8 cellular contexts compared by ENCODE assay signal in the genomic region with DNA sequence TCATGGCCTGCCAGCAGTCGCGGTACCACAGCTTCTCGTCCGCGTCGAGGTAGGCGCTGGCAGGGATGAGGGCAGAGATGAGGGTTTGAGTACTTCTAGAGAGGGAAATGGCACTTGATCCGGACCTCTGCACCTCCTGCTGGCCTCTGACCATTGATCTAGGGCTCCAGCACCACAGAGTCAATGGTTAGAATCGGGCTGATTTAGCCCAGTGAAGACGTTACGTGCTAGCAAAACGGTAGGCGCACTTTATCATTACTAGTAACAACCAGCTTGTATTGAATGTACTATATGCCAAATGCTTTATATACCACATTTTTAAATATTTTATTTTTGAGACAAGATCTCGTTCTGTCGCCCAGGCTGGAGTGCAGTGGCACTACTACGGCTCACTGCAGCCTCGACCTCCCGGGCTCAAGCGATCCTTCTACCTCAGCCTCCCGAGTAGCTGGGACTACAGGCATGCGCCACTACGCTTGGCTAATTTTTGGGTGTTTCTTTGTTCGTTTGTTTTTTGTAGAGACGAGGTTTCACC. TPM values are rescaled to one million over a fixed set of nuclear protein-coding genes. Genes with fewer than 3 reads are reported as not detected.
DNase-seq lines count a peak whose midpoint lies in the region; ATAC-seq, FAIRE-seq and TF ChIP-seq lines count a peak whose summit lies in the region.

No MANE protein-coding gene starts in this region.

- intact Hi-C loops in heart left ventricle (cut with DNase I) (loop anchor here in 8 of 10 donors (2.0 to 10.0 kb wide), 11 partner anchors 40 to 428 kb away; a partner anchor contains a TSS), Right ventricle myocardium inferior (cut with DNase I) (loop anchor here (2.0 to 5.0 kb wide), 4 partner anchors 40 to 285 kb away; a partner anchor contains a TSS), lower leg skin (cut with DNase I; ENCODE audit: low total_unique reads) (no loop called here)

- no peak for FAIRE-seq in urothelium cell line (lab: Jason Lieb, UNC)

- H3K27me3 ChIP-seq in heart left ventricle: no peaks in the 10 kb centered on the region
- H3K27me3 ChIP-seq in adipocyte (replicated peaks; ENCODE audit: control insufficient read depth, insufficient read depth, low read length): no peaks in the 10 kb centered on the region
- no peaks in the 10 kb centered on the region for H3K27me3 ChIP-seq in upper lobe of left lung

- WGBS in heart left ventricle, 4 donors: 31 to 39% (median 33%) methylated on average over 24 of the region's 24 CpGs
- WGBS in lower leg skin, 2 donors: 28 to 31% methylated on average over 24 of the region's 24 CpGs
- WGBS in upper lobe of left lung, 2 donors: 30 to 32% methylated on average over 22 to 24 of the region's 24 CpGs

- peak overlapping the region; percentile 75 for H3K9ac ChIP-seq in adipocyte (ENCODE audit: low read length)

- TF ChIP-seq CTCF in heart left ventricle (IDR thresholded peaks at IDR 0.05): peak in 4 of 12 donors; percentile 11 to 29 (median 23)
- no peak for TF ChIP-seq CTCF in lower leg skin (IDR thresholded peaks at IDR 0.05)
- TF ChIP-seq CTCF in upper lobe of left lung (IDR thresholded peaks at IDR 0.05): peak in 1 of 6 experiments; percentile 43

- no peaks in the 10 kb centered on the region for H3K9me3 ChIP-seq in heart left ventricle
- no peaks in the 10 kb centered on the region for H3K9me3 ChIP-seq in adipocyte (ENCODE audit: control insufficient read depth, low read length)
- no peaks in the 10 kb centered on the region for H3K9me3 ChIP-seq in upper lobe of left lung

- H3K4me1 ChIP-seq in heart left ventricle: peaks cover 0 to 33% (median 17%) of the 10 kb centered on the region in 12 donors
- H3K4me1 ChIP-seq in adipocyte (ENCODE audit: control insufficient read depth, insufficient read depth, low read length): peaks cover 16% of the 10 kb centered on the region
- peaks cover 23 to 29% (median 26%) of the 10 kb centered on the region in 4 donors for H3K4me1 ChIP-seq in upper lobe of left lung

- peak overlapping the region in 11 of 12 donors; percentile 45 to 91 (median 60) for H3K27ac ChIP-seq in heart left ventricle
- H3K27ac ChIP-seq in upper lobe of left lung: peak overlapping the region; percentile 48 to 89 (median 86)

- ATAC-seq in heart left ventricle (no peak), Right ventricle myocardium inferior (no peak), upper lobe of left lung (ENCODE audit: low FRiP score in 2 of 2) (no peak)

- peaks cover 0 to 27% (median 14%) of the 10 kb centered on the region in 9 donors for H3K36me3 ChIP-seq in heart left ventricle
- H3K36me3 ChIP-seq in adipocyte (ENCODE audit: control insufficient read depth, insufficient read depth, low read length, severe bottlenecking): peaks cover 4% of the 10 kb centered on the region
- peaks cover 0 to 18% (median 3%) of the 10 kb centered on the region in 4 donors for H3K36me3 ChIP-seq in upper lobe of left lung

- TF ChIP-seq EP300 in upper lobe of left lung (IDR thresholded peaks at IDR 0.05): no peak

- DNase-seq in heart left ventricle (peak in 1 of 5 donors; percentile 14), Right ventricle myocardium inferior (ENCODE audit: missing footprints) (no peak), adipocyte (ENCODE audit: low read depth) (no peak), lower leg skin (ENCODE audit: low spot score in 2 of 2) (no peak), upper lobe of left lung (no peak), kidney tubule cell (ENCODE audit: low spot score) (no peak), urothelium cell line (ENCODE audit: low spot score) (no peak), C1 segment of cervical spinal cord (lab: John Stamatoyannopoulos, UW) (no peak)

- H3K4me3 ChIP-seq in heart left ventricle (peak overlapping the region; percentile 26 to 98 (median 77)), adipocyte (ENCODE audit: low read length) (peak overlapping the region; percentile 97), lower leg skin (ENCODE audit: low read depth, poor library complexity, severe bottlenecking) (peak overlapping the region; percentile 19), upper lobe of left lung (peak overlapping the region; percentile 36 to 97 (median 88))

- TF ChIP-seq POLR2A in heart left ventricle (IDR thresholded peaks at IDR 0.05) (no peak), lower leg skin (IDR thresholded peaks at IDR 0.05) (no peak), upper lobe of left lung (IDR thresholded peaks at IDR 0.05) (no peak)

RNA-seq across cellular contexts. Expression of a gene that starts 0.5 kb away (rescaled TPM):
- total RNA-seq in heart left ventricle (under 1 TPM in 8 of 9 donors, not detected in 1; 0.16 to 0.93 (median 0.46) TPM), Right ventricle myocardium inferior (0.41 TPM), lower leg skin (under 1 TPM in 3 of 4 donors, not detected in 1; 0.15 to 0.75 (median 0.15) TPM), upper lobe of left lung (10 to 100 TPM in 1 of 6 donors, 1 to 10 TPM in 4, under 1 TPM in 1; 0.66 to 13.1 (median 4.4) TPM)
- polyA plus RNA-seq in heart left ventricle: under 1 TPM; 0.67 to 0.76 TPM

RNA-seq across cellular contexts. Expression of a gene that starts 0.9 kb away (rescaled TPM):
- total RNA-seq in heart left ventricle: 10 to 100 TPM in 6 of 9 donors, 1 to 10 TPM in 3; 7.1 to 19.7 (median 12.3) TPM
- 10 to 100 TPM in 1 of 2 donors, 1 to 10 TPM in 1; 5.6 to 11.2 TPM for polyA plus RNA-seq in heart left ventricle
- total RNA-seq in Right ventricle myocardium inferior: 11.1 TPM
- 10 to 100 TPM; 15.0 to 24.6 (median 17.9) TPM for total RNA-seq in lower leg skin
- 10 to 100 TPM in 5 of 6 donors, 1 to 10 TPM in 1; 6.5 to 50.3 (median 17.0) TPM for total RNA-seq in upper lobe of left lung

RNA-seq across cellular contexts. Expression of a gene that starts 34.9 kb away (rescaled TPM):
- total RNA-seq in heart left ventricle (10 to 100 TPM; 24.9 to 87.5 (median 31.4) TPM), Right ventricle myocardium inferior (32.3 TPM), lower leg skin (100 to 1,000 TPM in 1 of 4 donors, 10 to 100 TPM in 3; 61.3 to 102 (median 75.9) TPM), upper lobe of left lung (10 to 100 TPM; 28.3 to 66.3 (median 34.3) TPM)
- 10 to 100 TPM; 10.6 to 26.3 TPM for polyA plus RNA-seq in heart left ventricle

RNA-seq across cellular contexts. Expression of a gene that starts 39.5 kb away (rescaled TPM):
- total RNA-seq in heart left ventricle (100 to 1,000 TPM in 2 of 9 donors, 10 to 100 TPM in 7; 66.5 to 145 (median 90.9) TPM), Right ventricle myocardium inferior (86.6 TPM), lower leg skin (100 to 1,000 TPM in 3 of 4 donors, 10 to 100 TPM in 1; 88.5 to 136 (median 109) TPM), upper lobe of left lung (100 to 1,000 TPM in 2 of 6 donors, 10 to 100 TPM in 4; 50.2 to 203 (median 78.3) TPM)
- polyA plus RNA-seq in heart left ventricle: 100 to 1,000 TPM; 179 to 191 TPM

RNA-seq across cellular contexts. Expression of a gene that starts 40.3 kb away (rescaled TPM):
- 10 to 100 TPM; 14.4 to 31.2 (median 20.1) TPM for total RNA-seq in heart left ventricle
- polyA plus RNA-seq in heart left ventricle: 10 to 100 TPM; 25.7 to 28.0 TPM
- 21.3 TPM for total RNA-seq in Right ventricle myocardium inferior
- 100 to 1,000 TPM in 3 of 4 donors, 10 to 100 TPM in 1; 77.6 to 205 (median 106) TPM for total RNA-seq in lower leg skin
- 100 to 1,000 TPM in 1 of 6 donors, 10 to 100 TPM in 5; 30.6 to 201 (median 50.6) TPM for total RNA-seq in upper lobe of left lung

Comparison
In these comparisons a context has a peak if more than half of its experiments do, and no peak if none do; other contexts are left out.
1. H3K4me3 ChIP-seq: peak in every context shown above with its lines; median percentile 97 in adipocyte; 88 in upper lobe of left lung; 77 in heart left ventricle; 19 in lower leg skin.